In genomic region chr17:30929081-30929633, GRCh38 we compare ENCODE assay signal across 15 cellular contexts.
"Had no signal": no experiment of that assay in that cellular context is flagged by ENCODE, and none has a peak within 500 bp of the region (broad histone marks: within the 10 kb centered on the region; RNA-seq: fewer than 3 reads in every experiment).

No MANE protein-coding gene starts in this region.

- H3K27ac ChIP-seq: breast epithelium, SJSA1 had no signal

- H3K4me3 ChIP-seq: breast epithelium, SJSA1 had no signal

- FAIRE-seq: RCC 7860 had no signal

- ATAC-seq: activated CD4-positive, CD25-positive, alpha-beta regulatory T cell treated with anti-CD3 and anti-CD28 coated beads, Interleukin-2, amount 50 U/mL, for 24 hours; activated CD8-positive, alpha-beta T cell treated with anti-CD3 and anti-CD28 coated beads for 36 hours; activated T-cell treated with anti-CD3 and anti-CD28 coated beads, Interleukin-2, amount 50 U/mL, for 72 hours; PC-3 had no signal

- DNase-seq: activated CD4-positive, alpha-beta T cell treated with anti-CD3 and anti-CD28 coated beads for 4 hours; activated CD8-positive, alpha-beta memory T cell treated with anti-CD3 and anti-CD28 coated beads, Interleukin-2, amount 50 U/mL, for 4 hours; activated CD8-positive, alpha-beta T cell treated with anti-CD3 and anti-CD28 coated beads for 36 hours; activated T-cell treated with anti-CD3 and anti-CD28 coated beads, Interleukin-2, amount 50 U/mL, for 72 hours; central memory CD4-positive, alpha-beta T cell; NCI-H1092; NCI-H1417; NCI-H1694 treated with DMSO at 0.1 percent for 48 hours; NCI-H2081; NCI-H510A treated with DMSO at 0.1 percent for 48 hours; PC-3 had no signal

- H3K9me3 ChIP-seq: breast epithelium, SJSA1 had no signal

- H3K36me3 ChIP-seq: breast epithelium, SJSA1 had no signal

- H3K4me1 ChIP-seq: breast epithelium, SJSA1 had no signal

- H3K27me3 ChIP-seq: breast epithelium, SJSA1 had no signal
